Comparison of ENCODE assay signal across 2 cellular contexts in genomic region chr4:145533415-145533814, GRCh38.
TF ChIP-seq lines count a peak whose summit lies in the region.

No MANE protein-coding gene starts in this region.

TF ChIP-seq in HEK293, 187 proteins besides CTCF, POLR2A, EP300 and RAD21:
- TF ChIP-seq ZNF121 (tag by site-specific recombination; IDR thresholded peaks at IDR 0.05): peak; percentile 68; the same call in 1 of the 2 replicates

TF ChIP-seq in HepG2, 621 proteins besides CTCF, POLR2A, EP300 and RAD21:
- TF ChIP-seq ZNF121 (CRISPR knock-in tag; IDR thresholded peaks at IDR 0.05): peak; percentile 54
TF ChIP-seq in HepG2: peak in this region for 1; not testable (repeated sequence) for 620.
